ENCODE assay signal across 18 cellular contexts in the genomic region with DNA sequence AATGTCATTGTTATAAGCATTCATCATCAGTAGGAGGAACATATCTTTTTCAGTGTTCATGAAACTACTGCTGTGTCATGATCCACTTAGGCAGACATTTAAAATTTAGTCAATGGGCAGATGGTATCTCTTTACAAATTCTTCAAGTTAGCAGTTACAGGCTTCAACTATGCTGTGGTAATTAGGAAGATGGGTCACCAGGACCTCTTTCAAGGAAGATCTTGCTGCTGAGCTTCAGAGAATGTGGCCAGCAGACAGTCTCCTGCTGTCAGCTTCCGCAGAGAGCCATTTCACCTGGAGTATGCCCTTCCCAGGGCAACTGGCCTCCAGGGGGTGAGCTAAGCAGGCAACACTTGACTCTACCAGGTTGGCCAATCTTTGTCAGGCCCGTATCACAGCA. TPM values are rescaled to one million over a fixed set of nuclear protein-coding genes. Genes with fewer than 3 reads are reported as not detected.
DNase-seq lines count a peak whose midpoint lies in the region; ATAC-seq and TF ChIP-seq lines count a peak whose summit lies in the region.
"Had no signal": no experiment of that assay in that cellular context is flagged by ENCODE, and none has a peak within 500 bp of the region (broad histone marks: within the 10 kb centered on the region; RNA-seq: fewer than 3 reads in every experiment).

No MANE protein-coding gene starts in this region.

- H3K4me2 ChIP-seq in SK-N-SH = no peak overlapping the region

- no peaks in the 10 kb centered on the region for H3F3A ChIP-seq in SK-N-SH (replicated peaks; ENCODE audit: insufficient read depth)

- no peak for ATAC-seq in activated CD4-positive, alpha-beta T cell treated with anti-CD3 and anti-CD28 coated beads for 36 hours
- peak; percentile 95 for ATAC-seq in WTC11
- ATAC-seq in gastrocnemius medialis = no peak

- no peak overlapping the region for H3K4me3 Mint-ChIP-seq in activated CD4-positive, alpha-beta T cell treated with anti-CD3 and anti-CD28 coated beads for 36 hours
- H3K4me3 Mint-ChIP-seq in WTC11 (no peak overlapping the region), Calu3 (ENCODE audit: low read depth, unreplicated experiment) (no peak overlapping the region)
- H3K4me3 Mint-ChIP-seq: activated CD4-positive, alpha-beta T cell treated with anti-CD3 and anti-CD28 coated beads, Interleukin-2, amount 10 ng/mL, durations not matched to agents 7 days and 5 days had no signal

- H3K9ac ChIP-seq in SK-N-SH = no peak overlapping the region

- no peaks in the 10 kb centered on the region for H3K79me2 ChIP-seq in SK-N-SH (ENCODE audit: insufficient read depth)

- H3K9me3 ChIP-seq in gastrocnemius medialis (no peaks in the 10 kb centered on the region), SK-N-SH (no peaks in the 10 kb centered on the region)
- H3K9me3 ChIP-seq: esophagus squamous epithelium had no signal

- no peaks in the 10 kb centered on the region for H3K27me3 Mint-ChIP-seq in activated CD4-positive, alpha-beta T cell treated with anti-CD3 and anti-CD28 coated beads for 36 hours
- H3K27me3 Mint-ChIP-seq in WTC11 (ENCODE audit: low read depth) = no peaks in the 10 kb centered on the region
- no peaks in the 10 kb centered on the region for H3K27me3 Mint-ChIP-seq in Calu3 (ENCODE audit: unreplicated experiment)
- H3K27me3 Mint-ChIP-seq: activated CD4-positive, alpha-beta T cell treated with anti-CD3 and anti-CD28 coated beads, Interleukin-2, amount 10 ng/mL, durations not matched to agents 7 days and 5 days had no signal

- H3K4me1 ChIP-seq in gastrocnemius medialis (no peaks in the 10 kb centered on the region), SK-N-SH (ENCODE audit: control insufficient read depth in 1 of 2, insufficient read depth in 2 of 2, low read depth in 1 of 2, low read length in 1 of 2) (no peaks in the 10 kb centered on the region)
- H3K4me1 ChIP-seq: esophagus squamous epithelium had no signal

- peaks cover 0 to 4% of the 10 kb centered on the region in 2 donors for H3K36me3 ChIP-seq in gastrocnemius medialis
- peaks cover 23 to 33% of the 10 kb centered on the region in 2 experiments for H3K36me3 ChIP-seq in SK-N-SH (replicated peaks in 1 of 2; ENCODE audit: control insufficient read depth in 1 of 2, insufficient read depth in 2 of 2, low read length in 1 of 2)

- CTCF ChIA-PET in activated CD4-positive, alpha-beta T cell treated with anti-CD3 and anti-CD28 coated beads for 36 hours (lab: Charles Lee) = no interaction called here
- CTCF ChIA-PET in WTC11 (lab: Charles Lee) = interaction anchor here (0.6 to 1.7 kb wide), 6 partner anchors 119 to 275 kb away, joined by 3 to 7 read pairs (median 4); no protein-coding TSS in a partner anchor
- CTCF ChIA-PET in Calu3 (lab: Charles Lee) = no interaction called here
- CTCF ChIA-PET in SK-N-SH (lab: Yijun Ruan, JAX) = no interaction called here

- no peak overlapping the region for H3K27ac ChIP-seq in gastrocnemius medialis
- no peak overlapping the region for H3K27ac ChIP-seq in SK-N-SH (ENCODE audit: low read depth in 2 of 2, low read length in 1 of 2)
- H3K27ac ChIP-seq: esophagus squamous epithelium had no signal

- in situ Hi-C loops in gastrocnemius medialis (cut with MboI; ENCODE audit: low sequenced_read_pairs in 4 of 4) = no loop called here

- no peaks in the 10 kb centered on the region for H3K9me2 ChIP-seq in SK-N-SH

- peak; percentile 7 for DNase-seq in activated CD4-positive, alpha-beta T cell treated with anti-CD3 and anti-CD28 coated beads for 36 hours
- DNase-seq in activated CD4-positive, alpha-beta T cell treated with anti-CD3 and anti-CD28 coated beads, Interleukin-2, amount 50 U/mL, for 1 hour = no peak
- DNase-seq in WTC11 (ENCODE audit: low spot score) (peak; percentile 38), iPS DF 4.7 (ENCODE audit: extremely low read depth, low spot score) (peak; percentile 16), Calu3 (no peak), NCI-H1694 (lab: John Stamatoyannopoulos, UW) (no peak), gastrocnemius medialis (no peak), SK-N-SH (no peak)
- DNase-seq: activated CD4-positive, alpha-beta T cell treated with anti-CD3 and anti-CD28 coated beads, Interleukin-2, amount 10 ng/mL, durations not matched to agents 7 days and 5 days; activated T-cell treated with anti-CD3 and anti-CD28 coated beads, Interleukin-2, amount 50 U/mL, for 48 hours; amniotic stem cell; cortex of kidney; esophagus squamous epithelium; KBM-7; NCI-H1417 treated with DMSO at 0.1 percent for 48 hours; right cardiac atrium; stimulated activated CD4-positive, alpha-beta T cell treated with anti-CD3 and anti-CD28 coated beads, Interleukin-2, amount 100 ng/mL, for 48 hours had no signal

- BruUV-seq in Calu3 (replicated peaks; lab: Mats Ljungman, UMichigan) = no TSS peak

- H3K27me3 ChIP-seq in gastrocnemius medialis (no peaks in the 10 kb centered on the region), SK-N-SH (ENCODE audit: insufficient read depth) (no peaks in the 10 kb centered on the region)
- H3K27me3 ChIP-seq: esophagus squamous epithelium had no signal

- TF ChIP-seq EP300 in SK-N-SH (IDR thresholded peaks at IDR 0.05; ENCODE audit: borderline replicate concordance in 1 of 2, low read depth in 1 of 2, low read length in 1 of 2) = no peak

- H3K9me3 Mint-ChIP-seq in activated CD4-positive, alpha-beta T cell treated with anti-CD3 and anti-CD28 coated beads for 36 hours (ENCODE audit: low read depth) = no peaks in the 10 kb centered on the region
- H3K9me3 Mint-ChIP-seq in WTC11 = no peaks in the 10 kb centered on the region
- no peaks in the 10 kb centered on the region for H3K9me3 Mint-ChIP-seq in Calu3 (ENCODE audit: low read depth, unreplicated experiment)

- H3K4me3 ChIP-seq in gastrocnemius medialis (no peak overlapping the region), SK-N-SH (ENCODE audit: low read depth in 2 of 2, low read length in 1 of 2) (no peak overlapping the region)
- H3K4me3 ChIP-seq: esophagus squamous epithelium, lung had no signal

- H3K36me3 Mint-ChIP-seq in activated CD4-positive, alpha-beta T cell treated with anti-CD3 and anti-CD28 coated beads for 36 hours (ENCODE audit: low read depth) = peaks cover 14% of the 10 kb centered on the region
- H3K36me3 Mint-ChIP-seq in WTC11 (no peaks in the 10 kb centered on the region), Calu3 (ENCODE audit: insufficient read depth, unreplicated experiment) (no peaks in the 10 kb centered on the region)

- intact Hi-C loops in activated CD4-positive, alpha-beta T cell treated with anti-CD3 and anti-CD28 coated beads for 36 hours (cut with DNase I, micrococcal nuclease) = loop anchor here in 1 of 2 experiments (5.0 kb wide), 1 partner anchor 71 kb away; no protein-coding TSS in a partner anchor
- intact Hi-C loops in Calu3 (cut with micrococcal nuclease; ENCODE audit: unreplicated experiment) (no loop called here), gastrocnemius medialis (cut with DNase I; ENCODE audit: low total_unique reads) (no loop called here)

- H3K27ac Mint-ChIP-seq in activated CD4-positive, alpha-beta T cell treated with anti-CD3 and anti-CD28 coated beads for 36 hours = no peak overlapping the region
- H3K27ac Mint-ChIP-seq in WTC11 (no peak overlapping the region), Calu3 (ENCODE audit: unreplicated experiment) (no peak overlapping the region)
- H3K27ac Mint-ChIP-seq: activated CD4-positive, alpha-beta T cell treated with anti-CD3 and anti-CD28 coated beads, Interleukin-2, amount 10 ng/mL, durations not matched to agents 7 days and 5 days had no signal

- no peak overlapping the region for H2AFZ ChIP-seq in SK-N-SH (ENCODE audit: low read depth)

- 88% methylated on average over 1 of the region's 2 CpGs for WGBS in SK-N-SH (ENCODE audit: low lambda C conversion rate)

- POLR2A ChIA-PET in activated CD4-positive, alpha-beta T cell treated with anti-CD3 and anti-CD28 coated beads for 36 hours (lab: Charles Lee) = no interaction called here
- POLR2A ChIA-PET in WTC11 (lab: Charles Lee) (no interaction called here), SK-N-SH (lab: Yijun Ruan, JAX) (no interaction called here)

- no peaks in the 10 kb centered on the region for H4K20me1 ChIP-seq in SK-N-SH (ENCODE audit: insufficient read depth)

- TF ChIP-seq POLR2A in gastrocnemius medialis (IDR thresholded peaks at IDR 0.05) = no peak

- no peak for TF ChIP-seq CTCF in WTC11 (IDR thresholded peaks at IDR 0.05)
- TF ChIP-seq CTCF in Calu3 (IDR thresholded peaks at IDR 0.05; ENCODE audit: unreplicated experiment) = no peak
- no peak for TF ChIP-seq CTCF in gastrocnemius medialis (IDR thresholded peaks at IDR 0.05 in 4 of 5, conservative IDR thresholded peaks at IDR 0.05 in 1 of 5)
- no peak; the same call in 1 of the 2 replicates for TF ChIP-seq CTCF in SK-N-SH (IDR thresholded peaks at IDR 0.05)

- no peak for TF ChIP-seq RAD21 in SK-N-SH (IDR thresholded peaks at IDR 0.05; ENCODE audit: low read length)

- peaks cover 32% of the 10 kb centered on the region for H3K4me1 Mint-ChIP-seq in activated CD4-positive, alpha-beta T cell treated with anti-CD3 and anti-CD28 coated beads for 36 hours
- peaks cover 12% of the 10 kb centered on the region for H3K4me1 Mint-ChIP-seq in WTC11
- H3K4me1 Mint-ChIP-seq in Calu3 (ENCODE audit: low read depth, unreplicated experiment) = no peaks in the 10 kb centered on the region

TF ChIP-seq in WTC11, 78 proteins besides CTCF, POLR2A, EP300 and RAD21 (continues in another document):
- no peak for TF ChIP-seq ELF4 (CRISPR knock-in tag; IDR thresholded peaks at IDR 0.05; ENCODE audit: low read depth)

TF ChIP-seq in SK-N-SH, 30 proteins besides CTCF, POLR2A, EP300 and RAD21 (continues in another document):
- TF ChIP-seq FOSL2 (IDR thresholded peaks at IDR 0.05; ENCODE audit: borderline replicate concordance, low read depth) (no peak), GABPA (IDR thresholded peaks at IDR 0.05; ENCODE audit: low read depth) (no peak), TEAD4 (IDR thresholded peaks at IDR 0.05; ENCODE audit: borderline replicate concordance, insufficient read depth) (no peak), MEF2A (IDR thresholded peaks at IDR 0.05; ENCODE audit: borderline replicate concordance, low read depth) (no peak), MAX (IDR thresholded peaks at IDR 0.05; ENCODE audit: low read depth) (no peak), NFIC (IDR thresholded peaks at IDR 0.05; ENCODE audit: borderline replicate concordance) (no peak), SMC3 (IDR thresholded peaks at IDR 0.05; ENCODE audit: low read depth, low read length) (no peak), POLR2AphosphoS5 (IDR thresholded peaks at IDR 0.05; ENCODE audit: low read depth, low read length) (no peak), NRF1 (IDR thresholded peaks at IDR 0.05; ENCODE audit: low read depth, low read length) (no peak)

RNA-seq across cellular contexts. Expression of gene IFT57, which starts 19.4 kb away (rescaled TPM):
- 10 to 100 TPM; 27.9 to 29.6 TPM for total RNA-seq in activated CD4-positive, alpha-beta T cell treated with anti-CD3 and anti-CD28 coated beads for 36 hours
- total RNA-seq in WTC11 (2021) (24.8 to 32.1 TPM (median 28.4 TPM) in 3 replicates), Calu3 (2022) (35.4 and 47.2 TPM in 2 replicates), gastrocnemius medialis (10 to 100 TPM in 2 of 4 donors, 1 to 10 TPM in 2; 7.2 to 18.5 (median 10.7) TPM)
- polyA plus RNA-seq in SK-N-SH (2012; rRNA removed) = 47.8 and 81.6 TPM in 2 replicates
- polyA plus RNA-seq in SK-N-SH (2012; cell fraction: cytosol; rRNA removed) = 72.9 and 102 TPM in 2 replicates
- polyA plus RNA-seq in SK-N-SH (2012; cell fraction: nucleus; rRNA removed) = 68.9 and 85.2 TPM in 2 replicates

Comparison
In these comparisons a context has a peak if more than half of its experiments do, and no peak if none do; other contexts are left out.
1. DNase-seq: peak in activated CD4-positive, alpha-beta T cell treated with anti-CD3 and anti-CD28 coated beads for 36 hours (single experiment), WTC11 (single experiment) and iPS DF 4.7 (single experiment); none in activated CD4-positive, alpha-beta T cell treated with anti-CD3 and anti-CD28 coated beads, Interleukin-2, amount 50 U/mL, for 1 hour (single experiment), Calu3 (single experiment), NCI-H1694 (single experiment), gastrocnemius medialis (0 of 2) and SK-N-SH (single experiment).